In the genomic region with DNA sequence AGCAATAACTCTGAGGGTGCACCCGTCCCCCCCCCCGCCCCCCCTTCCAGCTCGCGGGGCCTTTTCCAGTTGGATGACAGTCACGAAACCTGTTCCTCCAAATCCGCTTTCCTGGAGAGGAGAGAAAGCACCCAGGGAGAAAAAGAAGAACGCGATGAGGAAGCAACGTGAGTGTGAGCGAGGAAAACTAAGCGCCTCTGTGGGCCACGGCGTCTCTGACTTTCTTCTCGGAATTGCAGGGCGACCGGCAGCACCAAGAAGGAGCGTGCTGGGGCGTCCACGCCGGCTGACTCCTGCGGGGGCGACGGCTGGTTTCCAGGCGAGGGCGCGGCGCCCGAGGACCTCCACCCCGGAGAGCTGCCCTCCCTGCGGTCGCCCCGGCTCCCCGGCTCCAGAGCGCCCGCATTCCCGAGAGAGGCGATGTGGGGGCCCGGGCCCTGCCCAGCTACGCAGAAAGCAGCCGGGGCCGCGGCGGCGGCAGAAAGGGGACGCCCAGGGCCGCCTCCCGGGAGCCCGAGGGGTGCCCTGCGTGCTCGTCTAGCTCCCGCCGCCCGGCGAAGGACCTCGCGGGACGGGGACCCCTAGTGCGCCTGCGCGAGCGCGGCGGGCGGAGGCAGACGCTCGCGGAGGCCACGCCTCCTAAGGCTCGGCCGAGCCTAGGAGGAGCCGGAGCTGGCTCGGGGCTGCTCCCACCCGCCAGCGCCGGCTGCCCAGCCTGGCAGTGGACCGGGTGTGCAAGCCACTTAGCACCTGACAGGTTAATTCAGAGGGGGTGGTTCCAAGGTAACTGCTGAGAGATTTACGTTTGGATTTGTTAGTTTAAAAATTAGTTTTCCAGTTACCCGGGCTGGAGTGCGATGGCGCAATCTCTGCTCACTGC, we compare ENCODE assay signal across 1 cellular context.
TF ChIP-seq lines count a peak whose summit lies in the region.

No MANE protein-coding gene starts in this region.

TF ChIP-seq in HepG2, 621 proteins besides CTCF, POLR2A, EP300 and RAD21 (continues in another document):
- TF ChIP-seq ZMYM3 (CRISPR knock-in tag; IDR thresholded peaks at IDR 0.05): no peak
- no peak for TF ChIP-seq ZNF660 (CRISPR knock-in tag; IDR thresholded peaks at IDR 0.05; ENCODE audit: borderline replicate concordance, low read depth)
- no peak for TF ChIP-seq ZNF207 (IDR thresholded peaks at IDR 0.05; ENCODE audit: borderline replicate concordance)
- TF ChIP-seq SOX5 (CRISPR knock-in tag; IDR thresholded peaks at IDR 0.05; ENCODE audit: borderline replicate concordance): 0 out of 2 replicates have a peak, but pooled peaks have one; percentile 9
- peak; percentile 34; the same call in 1 of the 2 replicates for TF ChIP-seq ZNF768 (CRISPR knock-in tag; IDR thresholded peaks at IDR 0.05)
- TF ChIP-seq IKZF1 (IDR thresholded peaks at IDR 0.05): no peak
- no peak for TF ChIP-seq ZNF678 (CRISPR knock-in tag; IDR thresholded peaks at IDR 0.05)
- TF ChIP-seq, protein P1, sequence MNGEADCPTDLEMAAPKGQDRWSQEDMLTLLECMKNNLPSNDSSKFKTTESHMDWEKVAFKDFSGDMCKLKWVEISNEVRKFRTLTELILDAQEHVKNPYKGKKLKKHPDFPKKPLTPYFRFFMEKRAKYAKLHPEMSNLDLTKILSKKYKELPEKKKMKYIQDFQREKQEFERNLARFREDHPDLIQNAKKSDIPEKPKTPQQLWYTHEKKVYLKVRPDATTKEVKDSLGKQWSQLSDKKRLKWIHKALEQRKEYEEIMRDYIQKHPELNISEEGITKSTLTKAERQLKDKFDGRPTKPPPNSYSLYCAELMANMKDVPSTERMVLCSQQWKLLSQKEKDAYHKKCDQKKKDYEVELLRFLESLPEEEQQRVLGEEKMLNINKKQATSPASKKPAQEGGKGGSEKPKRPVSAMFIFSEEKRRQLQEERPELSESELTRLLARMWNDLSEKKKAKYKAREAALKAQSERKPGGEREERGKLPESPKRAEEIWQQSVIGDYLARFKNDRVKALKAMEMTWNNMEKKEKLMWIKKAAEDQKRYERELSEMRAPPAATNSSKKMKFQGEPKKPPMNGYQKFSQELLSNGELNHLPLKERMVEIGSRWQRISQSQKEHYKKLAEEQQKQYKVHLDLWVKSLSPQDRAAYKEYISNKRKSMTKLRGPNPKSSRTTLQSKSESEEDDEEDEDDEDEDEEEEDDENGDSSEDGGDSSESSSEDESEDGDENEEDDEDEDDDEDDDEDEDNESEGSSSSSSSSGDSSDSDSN (CRISPR knock-in tag; IDR thresholded peaks at IDR 0.05): no peak; the same call in 1 of the 2 replicates
- TF ChIP-seq ZBTB42 (CRISPR knock-in tag; IDR thresholded peaks at IDR 0.05): no peak
- no peak for TF ChIP-seq ZNF879 (CRISPR knock-in tag; IDR thresholded peaks at IDR 0.05)
- TF ChIP-seq ARID5B (CRISPR knock-in tag; IDR thresholded peaks at IDR 0.05): no peak
- TF ChIP-seq ZNF12 (CRISPR knock-in tag; IDR thresholded peaks at IDR 0.05): no peak
- TF ChIP-seq ZNF3 (CRISPR knock-in tag; IDR thresholded peaks at IDR 0.05): no peak
- TF ChIP-seq ZNF839 (CRISPR knock-in tag; IDR thresholded peaks at IDR 0.05; ENCODE audit: borderline replicate concordance): no peak
- peak; percentile 64; the same call in 1 of the 2 replicates for TF ChIP-seq CHD2 (IDR thresholded peaks at IDR 0.05; ENCODE audit: low read depth, low read length)
- TF ChIP-seq ZNF484 (CRISPR knock-in tag; IDR thresholded peaks at IDR 0.05; ENCODE audit: borderline replicate concordance, low read depth): no peak
- TF ChIP-seq NFYB (CRISPR knock-in tag; IDR thresholded peaks at IDR 0.05): no peak
- TF ChIP-seq CBX1 (IDR thresholded peaks at IDR 0.05; ENCODE audit: low read depth): no peak
- TF ChIP-seq JUND (CRISPR knock-in tag; IDR thresholded peaks at IDR 0.05): no peak
- TF ChIP-seq FOXA1 (IDR thresholded peaks at IDR 0.05): no peak
- no peak for TF ChIP-seq FOXA1 (CRISPR knock-in tag; IDR thresholded peaks at IDR 0.05)
- TF ChIP-seq, protein P2, sequence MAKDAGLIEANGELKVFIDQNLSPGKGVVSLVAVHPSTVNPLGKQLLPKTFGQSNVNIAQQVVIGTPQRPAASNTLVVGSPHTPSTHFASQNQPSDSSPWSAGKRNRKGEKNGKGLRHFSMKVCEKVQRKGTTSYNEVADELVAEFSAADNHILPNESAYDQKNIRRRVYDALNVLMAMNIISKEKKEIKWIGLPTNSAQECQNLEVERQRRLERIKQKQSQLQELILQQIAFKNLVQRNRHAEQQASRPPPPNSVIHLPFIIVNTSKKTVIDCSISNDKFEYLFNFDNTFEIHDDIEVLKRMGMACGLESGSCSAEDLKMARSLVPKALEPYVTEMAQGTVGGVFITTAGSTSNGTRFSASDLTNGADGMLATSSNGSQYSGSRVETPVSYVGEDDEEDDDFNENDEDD (CRISPR knock-in tag; IDR thresholded peaks at IDR 0.05; ENCODE audit: borderline replicate concordance): peak; percentile 71; the same call in 1 of the 2 replicates
- no peak for TF ChIP-seq ZMAT5 (CRISPR knock-in tag; IDR thresholded peaks at IDR 0.05; ENCODE audit: borderline replicate concordance, low read depth)
- TF ChIP-seq ZFP82 (CRISPR knock-in tag; IDR thresholded peaks at IDR 0.05; ENCODE audit: borderline replicate concordance): no peak
- TF ChIP-seq, protein P3, sequence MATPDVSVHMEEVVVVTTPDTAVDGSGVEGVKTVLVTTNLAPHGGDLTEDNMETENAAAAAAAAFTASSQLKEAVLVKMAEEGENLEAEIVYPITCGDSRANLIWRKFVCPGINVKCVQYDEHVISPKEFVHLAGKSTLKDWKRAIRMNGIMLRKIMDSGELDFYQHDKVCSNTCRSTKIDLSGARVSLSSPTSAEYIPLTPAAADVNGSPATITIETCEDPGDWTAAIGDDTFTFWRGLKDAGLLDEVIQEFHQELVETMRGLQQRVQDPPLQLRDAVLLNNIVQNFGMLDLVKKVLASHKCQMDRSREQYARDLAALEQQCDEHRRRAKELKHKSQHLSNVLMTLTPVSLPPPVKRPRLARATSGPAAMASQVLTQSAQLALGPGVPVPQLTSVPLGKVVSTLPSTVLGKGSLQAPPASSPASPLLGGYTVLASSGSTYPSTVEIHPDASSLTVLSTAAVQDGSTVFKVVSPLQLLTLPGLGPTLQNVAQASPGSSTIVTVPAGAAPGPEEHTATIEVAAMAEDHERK (CRISPR knock-in tag; IDR thresholded peaks at IDR 0.05; ENCODE audit: low read depth): no peak
- TF ChIP-seq MED8 (CRISPR knock-in tag; IDR thresholded peaks at IDR 0.05; ENCODE audit: insufficient replicate concordance): no peak
- no peak for TF ChIP-seq ZNF44 (CRISPR knock-in tag; IDR thresholded peaks at IDR 0.05)
- TF ChIP-seq SPEN (CRISPR knock-in tag; IDR thresholded peaks at IDR 0.05; ENCODE audit: low read depth): no peak
- TF ChIP-seq TCF7L2 (IDR thresholded peaks at IDR 0.05; ENCODE audit: low read depth, low read length): no peak
- no peak for TF ChIP-seq MAFG (CRISPR knock-in tag; IDR thresholded peaks at IDR 0.05)
- TF ChIP-seq ZSCAN9 (CRISPR knock-in tag; IDR thresholded peaks at IDR 0.05; ENCODE audit: borderline replicate concordance): 0 out of 2 replicates have a peak, but pooled peaks have one; percentile 41
- no peak; the same call in 1 of the 2 replicates for TF ChIP-seq ZNF503 (CRISPR knock-in tag; IDR thresholded peaks at IDR 0.05)
- 0 out of 2 replicates have a peak, but pooled peaks have one; percentile 19 for TF ChIP-seq KAT8 (CRISPR knock-in tag; IDR thresholded peaks at IDR 0.05)
- no peak for TF ChIP-seq ZNF10 (CRISPR knock-in tag; IDR thresholded peaks at IDR 0.05; ENCODE audit: borderline replicate concordance, low read depth)
- no peak for TF ChIP-seq U2AF2 (IDR thresholded peaks at IDR 0.05; ENCODE audit: low read depth, low read length)
- TF ChIP-seq NRL (CRISPR knock-in tag; IDR thresholded peaks at IDR 0.05; ENCODE audit: borderline replicate concordance): no peak
- TF ChIP-seq GLI4 (CRISPR knock-in tag; IDR thresholded peaks at IDR 0.05; ENCODE audit: borderline replicate concordance): no peak
- no peak for TF ChIP-seq ZBTB3 (CRISPR knock-in tag; IDR thresholded peaks at IDR 0.05; ENCODE audit: borderline replicate concordance, low read depth)
- TF ChIP-seq KDM5A (IDR thresholded peaks at IDR 0.05; ENCODE audit: borderline replicate concordance, low read length): no peak
- TF ChIP-seq POLR2G (IDR thresholded peaks at IDR 0.05; ENCODE audit: low read depth, low read length): peak; percentile 73
- peak; percentile 16; the same call in 1 of the 2 replicates for TF ChIP-seq THAP11 (CRISPR knock-in tag; IDR thresholded peaks at IDR 0.05)
- TF ChIP-seq SIN3B (IDR thresholded peaks at IDR 0.05; ENCODE audit: low read length): no peak
- TF ChIP-seq, protein P4, sequence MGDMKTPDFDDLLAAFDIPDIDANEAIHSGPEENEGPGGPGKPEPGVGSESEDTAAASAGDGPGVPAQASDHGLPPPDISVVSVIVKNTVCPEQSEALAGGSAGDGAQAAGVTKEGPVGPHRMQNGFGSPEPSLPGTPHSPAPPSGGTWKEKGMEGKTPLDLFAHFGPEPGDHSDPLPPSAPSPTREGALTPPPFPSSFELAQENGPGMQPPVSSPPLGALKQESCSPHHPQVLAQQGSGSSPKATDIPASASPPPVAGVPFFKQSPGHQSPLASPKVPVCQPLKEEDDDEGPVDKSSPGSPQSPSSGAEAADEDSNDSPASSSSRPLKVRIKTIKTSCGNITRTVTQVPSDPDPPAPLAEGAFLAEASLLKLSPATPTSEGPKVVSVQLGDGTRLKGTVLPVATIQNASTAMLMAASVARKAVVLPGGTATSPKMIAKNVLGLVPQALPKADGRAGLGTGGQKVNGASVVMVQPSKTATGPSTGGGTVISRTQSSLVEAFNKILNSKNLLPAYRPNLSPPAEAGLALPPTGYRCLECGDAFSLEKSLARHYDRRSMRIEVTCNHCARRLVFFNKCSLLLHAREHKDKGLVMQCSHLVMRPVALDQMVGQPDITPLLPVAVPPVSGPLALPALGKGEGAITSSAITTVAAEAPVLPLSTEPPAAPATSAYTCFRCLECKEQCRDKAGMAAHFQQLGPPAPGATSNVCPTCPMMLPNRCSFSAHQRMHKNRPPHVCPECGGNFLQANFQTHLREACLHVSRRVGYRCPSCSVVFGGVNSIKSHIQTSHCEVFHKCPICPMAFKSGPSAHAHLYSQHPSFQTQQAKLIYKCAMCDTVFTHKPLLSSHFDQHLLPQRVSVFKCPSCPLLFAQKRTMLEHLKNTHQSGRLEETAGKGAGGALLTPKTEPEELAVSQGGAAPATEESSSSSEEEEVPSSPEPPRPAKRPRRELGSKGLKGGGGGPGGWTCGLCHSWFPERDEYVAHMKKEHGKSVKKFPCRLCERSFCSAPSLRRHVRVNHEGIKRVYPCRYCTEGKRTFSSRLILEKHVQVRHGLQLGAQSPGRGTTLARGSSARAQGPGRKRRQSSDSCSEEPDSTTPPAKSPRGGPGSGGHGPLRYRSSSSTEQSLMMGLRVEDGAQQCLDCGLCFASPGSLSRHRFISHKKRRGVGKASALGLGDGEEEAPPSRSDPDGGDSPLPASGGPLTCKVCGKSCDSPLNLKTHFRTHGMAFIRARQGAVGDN (CRISPR knock-in tag; IDR thresholded peaks at IDR 0.05): peak; percentile 86
